Comparison of ENCODE assay signal across 20 cellular contexts in the genomic region with DNA sequence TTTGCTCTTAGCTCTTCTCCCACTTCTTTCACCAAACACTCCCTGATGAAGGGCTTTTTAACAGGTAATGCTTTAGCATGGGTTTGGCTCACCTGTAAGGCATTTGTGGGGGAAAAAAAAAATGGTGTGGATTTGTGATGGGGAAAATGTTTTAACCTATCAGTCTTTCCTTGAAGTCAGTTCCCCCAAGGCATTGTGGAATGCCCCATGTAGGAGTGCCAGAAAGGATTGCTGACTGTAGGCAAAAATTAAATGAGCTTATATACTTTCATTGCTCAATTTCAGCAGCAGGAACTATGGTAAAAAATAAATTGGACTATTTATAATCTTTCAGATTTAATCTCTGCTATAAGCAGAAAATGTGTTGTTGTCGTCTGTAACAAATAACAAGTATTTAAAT. TPM values are rescaled to one million over a fixed set of nuclear protein-coding genes. Genes with fewer than 3 reads are reported as not detected.
DNase-seq lines count a peak whose midpoint lies in the region; ATAC-seq, FAIRE-seq and TF ChIP-seq lines count a peak whose summit lies in the region.
"Had no signal": no experiment of that assay in that cellular context is flagged by ENCODE, and none has a peak within 500 bp of the region (broad histone marks: within the 10 kb centered on the region; RNA-seq: fewer than 3 reads in every experiment).

No MANE protein-coding gene starts in this region.

- no peak overlapping the region for H3K27ac ChIP-seq in HepG2 (ENCODE audit: extremely low read length, insufficient read depth, low read length)
- no peak overlapping the region for H3K27ac ChIP-seq in right lobe of liver
- peak overlapping the region; percentile 41 to 73 for H3K27ac ChIP-seq in esophagus (ENCODE audit: low read depth in 2 of 2, low read length in 1 of 2)
- H3K27ac ChIP-seq in heart right ventricle: no peak overlapping the region
- H3K27ac ChIP-seq: HL-60, Peyer's patch had no signal

- TF ChIP-seq RAD21 in HepG2 (CRISPR knock-in tag; IDR thresholded peaks at IDR 0.05): no peak

- BruUV-seq in HepG2 (replicated peaks; lab: Mats Ljungman, UMichigan): no TSS peak

- no peak overlapping the region for H3K4me3 Mint-ChIP-seq in nephron
- H3K4me3 Mint-ChIP-seq: CD14-positive monocyte, H9 had no signal

- H3K4me1 ChIP-seq in HepG2 (ENCODE audit: insufficient read depth, low read length) (peaks cover 17% of the 10 kb centered on the region), right lobe of liver (no peaks in the 10 kb centered on the region), esophagus (ENCODE audit: control insufficient read depth in 2 of 2, insufficient read depth in 2 of 2, low read length in 1 of 2) (peaks cover 0 to 5% of the 10 kb centered on the region in 2 donors), heart right ventricle (peaks cover 7 to 36% (median 23%) of the 10 kb centered on the region in 9 donors)

- TF ChIP-seq EP300 in HepG2 (IDR thresholded peaks at IDR 0.05; ENCODE audit: low read depth in 2 of 2, low read length in 2 of 2) (no peak), HepG2 (CRISPR knock-in tag; IDR thresholded peaks at IDR 0.05; ENCODE audit: borderline replicate concordance) (no peak)

- in situ Hi-C loops in HepG2 (cut with HindIII; ENCODE audit: extremely low pct_ligation_motif_present, low pct_unique_long_range_greater_than_20kb): no loop called here

- H3K27ac Mint-ChIP-seq in nephron: peak overlapping the region; percentile 46 to 87 (median 63)
- H3K27ac Mint-ChIP-seq: CD14-positive monocyte had no signal

- H3K4me1 Mint-ChIP-seq in nephron: peaks cover 25% of the 10 kb centered on the region

- H3K9me3 ChIP-seq in HepG2 (ENCODE audit: low read length) (no peaks in the 10 kb centered on the region), right lobe of liver (no peaks in the 10 kb centered on the region), esophagus (ENCODE audit: control insufficient read depth in 2 of 2, insufficient read depth in 1 of 2, low read depth in 1 of 2, low read length in 1 of 2) (no peaks in the 10 kb centered on the region), heart right ventricle (no peaks in the 10 kb centered on the region)
- H3K9me3 ChIP-seq: MG63, Peyer's patch had no signal

- no peak for DNase-seq in HepG2 (ENCODE audit: low spot score)
- DNase-seq in right lobe of liver: no peak
- no peak for DNase-seq in ecto neural progenitor cell (ENCODE audit: low spot score)
- no peak for DNase-seq in heart right ventricle
- no peak for DNase-seq in activated T-cell treated with anti-CD3 and anti-CD28 coated beads, Interleukin-2, amount 50 U/mL, for 48 hours
- DNase-seq in hepatic stellate cell (ENCODE audit: low spot score): no peak
- DNase-seq: 8988T, DND-41, H9, Kasumi-1, MG63, NCI-H1048, NCI-H1436, NCI-H1930, NCI-H446, Peyer's patch had no signal

- no peak overlapping the region for H3K9ac ChIP-seq in HepG2 (ENCODE audit: insufficient read depth, low read depth, low read length)

- CTCF ChIA-PET in HepG2 (lab: Yijun Ruan, JAX; ENCODE audit: low intra/inter-chr PET ratio, low total read pairs): no interaction called here

- 33% methylated on average over 1 of the region's 1 CpG for WGBS in HepG2 (ENCODE audit: low lambda C conversion rate)
- 71% methylated on average over 1 of the region's 1 CpG for WGBS in right lobe of liver (ENCODE audit: insufficient coverage, low coverage, low lambda C conversion rate, missing lambda C conversion rate)
- 40 to 56% methylated on average over 1 of the region's 1 CpG for WGBS in esophagus, 2 donors
- 88 to 97% methylated on average over 1 of the region's 1 CpG for WGBS in heart right ventricle, 2 donors

- ATAC-seq in HepG2 (no peak), right lobe of liver (no peak), heart right ventricle (no peak)

- H3K9me3 Mint-ChIP-seq in nephron: no peaks in the 10 kb centered on the region
- H3K9me3 Mint-ChIP-seq: H9 had no signal

- intact Hi-C loops in HepG2 (cut with micrococcal nuclease; ENCODE audit: unreplicated experiment) (no loop called here), right lobe of liver (cut with DNase I) (no loop called here), heart right ventricle (cut with DNase I) (no loop called here)

- H3K27me3 ChIP-seq in HepG2 (ENCODE audit: control insufficient read depth in 1 of 2, insufficient read depth in 2 of 2, low read length in 2 of 2) (no peaks in the 10 kb centered on the region), right lobe of liver (no peaks in the 10 kb centered on the region), esophagus (ENCODE audit: control insufficient read depth in 1 of 2, insufficient read depth in 2 of 2, low read length in 2 of 2) (no peaks in the 10 kb centered on the region), heart right ventricle (no peaks in the 10 kb centered on the region)
- H3K27me3 ChIP-seq: MG63, Peyer's patch had no signal

- no peak for TF ChIP-seq CTCF in HepG2 (CRISPR knock-in tag; IDR thresholded peaks at IDR 0.05)
- no peak for TF ChIP-seq CTCF in right lobe of liver (IDR thresholded peaks at IDR 0.05)
- no peak for TF ChIP-seq CTCF in nephron (IDR thresholded peaks at IDR 0.05; ENCODE audit: unreplicated experiment in 3 of 3)
- TF ChIP-seq CTCF in heart right ventricle (IDR thresholded peaks at IDR 0.05): no peak

- H4K20me1 ChIP-seq in HepG2 (ENCODE audit: insufficient read depth, low read length): no peaks in the 10 kb centered on the region

- H3K4me2 ChIP-seq in HepG2 (ENCODE audit: low read depth, low read length): no peak overlapping the region

- no peaks in the 10 kb centered on the region for H3K27me3 Mint-ChIP-seq in nephron (ENCODE audit: low read depth)

- no peak for FAIRE-seq in HepG2 (lab: Jason Lieb, UNC)

- POLR2A ChIA-PET in HepG2 (lab: Yijun Ruan, JAX): no interaction called here

- H3K79me2 ChIP-seq in HepG2 (ENCODE audit: insufficient read depth, low read length): no peaks in the 10 kb centered on the region

- H3K4me3 ChIP-seq in HepG2 (replicated peaks in 1 of 3; ENCODE audit: insufficient read depth in 1 of 3, low read depth in 2 of 3, low read length in 3 of 3) (no peak overlapping the region), right lobe of liver (no peak overlapping the region), esophagus (ENCODE audit: low read depth in 1 of 2, low read length in 2 of 2) (no peak overlapping the region), heart right ventricle (no peak overlapping the region)
- H3K4me3 ChIP-seq: MG63, Peyer's patch had no signal

- H3K36me3 Mint-ChIP-seq in nephron (ENCODE audit: low read depth): no peaks in the 10 kb centered on the region
- H3K36me3 Mint-ChIP-seq: CD14-positive monocyte had no signal

- TF ChIP-seq POLR2A in HepG2 (IDR thresholded peaks at IDR 0.05; ENCODE audit: insufficient read depth in 1 of 2, low read depth in 2 of 2, low read length in 2 of 2): no peak
- TF ChIP-seq POLR2A in right lobe of liver (IDR thresholded peaks at IDR 0.05): no peak

- H3K36me3 ChIP-seq in HepG2 (replicated peaks in 1 of 2; ENCODE audit: control insufficient read depth in 1 of 2, insufficient read depth in 2 of 2, low read length in 2 of 2) (no peaks in the 10 kb centered on the region), right lobe of liver (no peaks in the 10 kb centered on the region), esophagus (ENCODE audit: control insufficient read depth in 2 of 2, insufficient read depth in 2 of 2, low read length in 1 of 2) (no peaks in the 10 kb centered on the region), heart right ventricle (no peaks in the 10 kb centered on the region)
- H3K36me3 ChIP-seq: MG63, Peyer's patch had no signal

- no peak overlapping the region for H2AFZ ChIP-seq in HepG2 (ENCODE audit: low read length)

TF ChIP-seq in HepG2, 621 proteins besides CTCF, POLR2A, EP300 and RAD21 (continues in another document):
- TF ChIP-seq CBFB (CRISPR knock-in tag; IDR thresholded peaks at IDR 0.05) (no peak), MAFK (conservative IDR thresholded peaks at IDR 0.05 in 1 of 2, IDR thresholded peaks at IDR 0.05 in 1 of 2; ENCODE audit: low read length in 2 of 2) (peak; percentile 23 to 36; a peak in 1 of 4 replicates)
- TF ChIP-seq, protein P1, sequence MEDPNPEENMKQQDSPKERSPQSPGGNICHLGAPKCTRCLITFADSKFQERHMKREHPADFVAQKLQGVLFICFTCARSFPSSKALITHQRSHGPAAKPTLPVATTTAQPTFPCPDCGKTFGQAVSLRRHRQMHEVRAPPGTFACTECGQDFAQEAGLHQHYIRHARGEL (CRISPR knock-in tag; IDR thresholded peaks at IDR 0.05): no peak

RNA-seq across cellular contexts. Expression of a gene that starts 10.6 kb away (rescaled TPM):
- total RNA-seq in HepG2 (2016; rRNA removed; fragmentation: Illumina TruSeq; extraction: Trizol): 8.2 and 8.9 TPM in 2 replicates
- total RNA-seq in HepG2 (2016; cell fraction: cytosol; rRNA removed; fragmentation: Illumina TruSeq; extraction: Trizol; ENCODE audit: low read depth): 0.91 and 1.1 TPM in 2 replicates
- 8.5 and 8.6 TPM in 2 replicates for total RNA-seq in HepG2 (2016; cell fraction: insoluble cytoplasmic fraction; rRNA removed; fragmentation: Illumina TruSeq; extraction: Trizol)
- 2.7 and 3.7 TPM in 2 replicates for total RNA-seq in HepG2 (2016; cell fraction: membrane; rRNA removed; fragmentation: Illumina TruSeq; extraction: Trizol)
- 19.3 and 22.1 TPM in 2 replicates for total RNA-seq in HepG2 (2016; cell fraction: nucleus; rRNA removed; fragmentation: Illumina TruSeq; extraction: Trizol)
- polyA plus RNA-seq in HepG2 (2011; rRNA removed): 6.7 and 7.5 TPM in 2 replicates
- 5.4 and 5.6 TPM in 2 replicates for polyA plus RNA-seq in HepG2 (2011; cell fraction: cytosol; rRNA removed)
- 8.8 and 9.0 TPM in 2 replicates for polyA plus RNA-seq in HepG2 (2011; cell fraction: nucleus; rRNA removed)
- polyA plus RNA-seq in HepG2 (2012): 7.3 and 8.1 TPM in 2 replicates
- 0.12 and 0.19 TPM in 2 replicates for polyA plus RNA-seq in HepG2 (2016; cell fraction: cytosol; fragmentation: Illumina TruSeq; extraction: Trizol; ENCODE audit: low read depth)
- polyA plus RNA-seq in HepG2 (2016; cell fraction: insoluble cytoplasmic fraction; fragmentation: Illumina TruSeq; extraction: Trizol; ENCODE audit: low read depth): 6.5 and 7.2 TPM in 2 replicates
- polyA plus RNA-seq in HepG2 (2016; cell fraction: membrane; fragmentation: Illumina TruSeq; extraction: Trizol; ENCODE audit: low read depth): 0.71 and 0.77 TPM in 2 replicates
- polyA plus RNA-seq in HepG2 (2016; cell fraction: nucleus; fragmentation: Illumina TruSeq; extraction: Trizol; ENCODE audit: insufficient read depth, low read depth): 8.4 and 10.2 TPM in 2 replicates
- polyA minus RNA-seq in HepG2 (2011; rRNA and poly(A)+ RNA removed; ENCODE audit: low replicate concordance): 2.9 and 20.7 TPM in 2 replicates
- 12.7 and 13.1 TPM in 2 replicates for polyA minus RNA-seq in HepG2 (2011; cell fraction: cytosol; rRNA and poly(A)+ RNA removed)
- 42.2 and 48.4 TPM in 2 replicates for polyA minus RNA-seq in HepG2 (2011; cell fraction: nucleus; rRNA and poly(A)+ RNA removed)
- total RNA-seq in right lobe of liver: 10 to 100 TPM; 12.0 to 19.0 (median 15.8) TPM
- 10 to 100 TPM; 29.6 to 59.0 TPM for polyA plus RNA-seq in esophagus
- 10 to 100 TPM; 19.0 to 47.1 (median 27.1) TPM for total RNA-seq in heart right ventricle
- 10 to 100 TPM in 1 of 2 donors, 1 to 10 TPM in 1; 6.9 to 19.6 TPM for polyA plus RNA-seq in heart right ventricle

Comparison
In these comparisons a context has a peak if more than half of its experiments do, and no peak if none do; other contexts are left out.
1. H3K27ac ChIP-seq: peak in esophagus (2 of 2); none in HepG2 (single experiment), right lobe of liver (0 of 3) and heart right ventricle (0 of 10).